9 cellular contexts compared by ENCODE assay signal in the genomic region with DNA sequence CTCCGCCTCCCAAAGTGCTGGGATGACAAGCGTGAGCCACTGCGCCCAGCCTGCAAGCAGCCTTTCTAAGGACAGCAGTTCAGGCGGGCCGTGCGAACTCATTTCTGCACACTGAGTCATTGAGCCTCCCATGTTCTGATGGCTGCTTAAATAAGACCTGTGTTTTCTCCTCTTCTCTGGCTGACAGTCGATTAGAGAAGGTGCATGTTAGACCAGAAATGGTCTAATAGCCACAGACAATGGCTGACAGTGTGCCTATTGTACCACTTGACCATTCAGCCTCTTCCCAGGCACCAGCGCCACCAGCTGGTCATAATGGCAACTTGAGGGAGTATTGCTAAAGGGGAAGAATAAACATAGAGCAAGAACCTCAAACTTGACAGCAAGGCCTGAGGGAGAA. TPM values are rescaled to one million over a fixed set of nuclear protein-coding genes. Genes with fewer than 3 reads are reported as not detected.
A peak's percentile ranks its signal among the peaks of the same experiment; 100 is the strongest.
DNase-seq lines count a peak whose midpoint lies in the region; ATAC-seq and TF ChIP-seq lines count a peak whose summit lies in the region.
"Had no signal": no experiment of that assay in that cellular context is flagged by ENCODE, and none has a peak within 500 bp of the region (broad histone marks: within the 10 kb centered on the region; RNA-seq: fewer than 3 reads in every experiment).

No MANE protein-coding gene starts in this region.

- H2AFZ ChIP-seq in neural cell (ENCODE audit: low read depth, low read length) = no peak overlapping the region

- no peaks in the 10 kb centered on the region for H3K4me1 Mint-ChIP-seq in activated T-cell treated with anti-CD3 and anti-CD28 coated beads, Interleukin-2, amount 50 U/mL, for 24 hours (ENCODE audit: low read depth)

- H3K36me3 ChIP-seq in SJCRH30 (no peaks in the 10 kb centered on the region), neural cell (ENCODE audit: insufficient read depth, low read length) (no peaks in the 10 kb centered on the region)

- DNase-seq in activated T-cell treated with anti-CD3 and anti-CD28 coated beads, Interleukin-2, amount 50 U/mL, for 24 hours = peak; percentile 39
- DNase-seq in activated T-cell treated with anti-CD3 and anti-CD28 coated beads, Interleukin-2, amount 50 U/mL, for 1 hour = no peak
- DNase-seq in SJCRH30 (peak; percentile 63 to 78), epithelial cell of prostate (ENCODE audit: low read depth, low spot score) (no peak)

- TF ChIP-seq RAD21 in neural cell (conservative IDR thresholded peaks at IDR 0.05) = no peak

- no peak overlapping the region for H3K4me3 ChIP-seq in SJCRH30
- H3K4me3 ChIP-seq in neural cell (ENCODE audit: low read length) = no peak overlapping the region

- no peaks in the 10 kb centered on the region for H4K20me1 ChIP-seq in neural cell (ENCODE audit: insufficient read depth)

- H3F3A ChIP-seq in neural cell (ENCODE audit: insufficient read depth, low read length, poor library complexity, severe bottlenecking) = no peaks in the 10 kb centered on the region

- H3K4me3 Mint-ChIP-seq in activated T-cell treated with anti-CD3 and anti-CD28 coated beads, Interleukin-2, amount 50 U/mL, for 24 hours = no peak overlapping the region

- H3K4me1 ChIP-seq in SJCRH30 = no peaks in the 10 kb centered on the region

- no peak overlapping the region for H3K27ac Mint-ChIP-seq in activated T-cell treated with anti-CD3 and anti-CD28 coated beads, Interleukin-2, amount 50 U/mL, for 24 hours

- no peaks in the 10 kb centered on the region for H3K79me2 ChIP-seq in neural cell (replicated peaks; ENCODE audit: insufficient read depth, low read length)

- no peaks in the 10 kb centered on the region for H3K9me3 Mint-ChIP-seq in activated T-cell treated with anti-CD3 and anti-CD28 coated beads, Interleukin-2, amount 50 U/mL, for 24 hours

- ATAC-seq in HG03442 (IDR thresholded peaks at IDR 0.05; ENCODE audit: unreplicated experiment) (peak; percentile 59), GM18511 (IDR thresholded peaks at IDR 0.05; ENCODE audit: unreplicated experiment) (no peak), HG02588 (IDR thresholded peaks at IDR 0.05; ENCODE audit: unreplicated experiment) (no peak)

- H3K9me2 ChIP-seq in neural cell (ENCODE audit: insufficient read depth, low read length) = no peaks in the 10 kb centered on the region

- no peak overlapping the region for H3K27ac ChIP-seq in SJCRH30
- H3K27ac ChIP-seq in epithelial cell of prostate = peak overlapping the region; percentile 14
- no peak overlapping the region for H3K27ac ChIP-seq in neural cell (ENCODE audit: low read length)

- TF ChIP-seq EP300 in neural cell (conservative IDR thresholded peaks at IDR 0.05; ENCODE audit: poor library complexity, severe bottlenecking) = no peak

- TF ChIP-seq CTCF in neural cell (IDR thresholded peaks at IDR 0.05; ENCODE audit: poor library complexity, severe bottlenecking) = peak; percentile 25

- H3K27me3 ChIP-seq in SJCRH30 (peaks cover 24% of the 10 kb centered on the region), neural cell (ENCODE audit: insufficient read depth, low read depth, low read length) (no peaks in the 10 kb centered on the region)

- no peaks in the 10 kb centered on the region for H3K27me3 Mint-ChIP-seq in activated T-cell treated with anti-CD3 and anti-CD28 coated beads, Interleukin-2, amount 50 U/mL, for 24 hours

- no peak overlapping the region for H3K4me2 ChIP-seq in neural cell (ENCODE audit: low read length)

- H3K36me3 Mint-ChIP-seq in activated T-cell treated with anti-CD3 and anti-CD28 coated beads, Interleukin-2, amount 50 U/mL, for 24 hours (ENCODE audit: low read depth) = no peaks in the 10 kb centered on the region

- no peak overlapping the region for H3K9ac ChIP-seq in neural cell (ENCODE audit: low read length)

- no peaks in the 10 kb centered on the region for H3K9me3 ChIP-seq in SJCRH30 (replicated peaks)
- H3K9me3 ChIP-seq in neural cell (ENCODE audit: low read length) = no peaks in the 10 kb centered on the region

TF ChIP-seq in neural cell, 6 proteins besides CTCF, POLR2A, EP300 and RAD21:
- TF ChIP-seq TAF1 (IDR thresholded peaks at IDR 0.05; ENCODE audit: low read depth) (no peak), EZH2 (IDR thresholded peaks at IDR 0.05; ENCODE audit: borderline replicate concordance, insufficient read depth, low read length, poor library complexity, severe bottlenecking) (no peak)
- TF ChIP-seq, protein P1, sequence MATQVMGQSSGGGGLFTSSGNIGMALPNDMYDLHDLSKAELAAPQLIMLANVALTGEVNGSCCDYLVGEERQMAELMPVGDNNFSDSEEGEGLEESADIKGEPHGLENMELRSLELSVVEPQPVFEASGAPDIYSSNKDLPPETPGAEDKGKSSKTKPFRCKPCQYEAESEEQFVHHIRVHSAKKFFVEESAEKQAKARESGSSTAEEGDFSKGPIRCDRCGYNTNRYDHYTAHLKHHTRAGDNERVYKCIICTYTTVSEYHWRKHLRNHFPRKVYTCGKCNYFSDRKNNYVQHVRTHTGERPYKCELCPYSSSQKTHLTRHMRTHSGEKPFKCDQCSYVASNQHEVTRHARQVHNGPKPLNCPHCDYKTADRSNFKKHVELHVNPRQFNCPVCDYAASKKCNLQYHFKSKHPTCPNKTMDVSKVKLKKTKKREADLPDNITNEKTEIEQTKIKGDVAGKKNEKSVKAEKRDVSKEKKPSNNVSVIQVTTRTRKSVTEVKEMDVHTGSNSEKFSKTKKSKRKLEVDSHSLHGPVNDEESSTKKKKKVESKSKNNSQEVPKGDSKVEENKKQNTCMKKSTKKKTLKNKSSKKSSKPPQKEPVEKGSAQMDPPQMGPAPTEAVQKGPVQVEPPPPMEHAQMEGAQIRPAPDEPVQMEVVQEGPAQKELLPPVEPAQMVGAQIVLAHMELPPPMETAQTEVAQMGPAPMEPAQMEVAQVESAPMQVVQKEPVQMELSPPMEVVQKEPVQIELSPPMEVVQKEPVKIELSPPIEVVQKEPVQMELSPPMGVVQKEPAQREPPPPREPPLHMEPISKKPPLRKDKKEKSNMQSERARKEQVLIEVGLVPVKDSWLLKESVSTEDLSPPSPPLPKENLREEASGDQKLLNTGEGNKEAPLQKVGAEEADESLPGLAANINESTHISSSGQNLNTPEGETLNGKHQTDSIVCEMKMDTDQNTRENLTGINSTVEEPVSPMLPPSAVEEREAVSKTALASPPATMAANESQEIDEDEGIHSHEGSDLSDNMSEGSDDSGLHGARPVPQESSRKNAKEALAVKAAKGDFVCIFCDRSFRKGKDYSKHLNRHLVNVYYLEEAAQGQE (IDR thresholded peaks at IDR 0.05; ENCODE audit: borderline replicate concordance) = no peak

RNA-seq across cellular contexts. Expression of gene CST11, which starts 6.2 kb away (rescaled TPM):
- total RNA-seq in SJCRH30 (2014; rRNA removed; shearing (Covaris generic)) = not detected in 2 replicates
- polyA plus RNA-seq in neural cell = not detected in 2 replicates
- not detected in 2 replicates for polyA minus RNA-seq in neural cell
- polyA plus RNA-seq: adipose tissue had no signal

RNA-seq across cellular contexts. Expression of gene CSTL1, which starts 7.0 kb away (rescaled TPM):
- total RNA-seq in SJCRH30 (2014; rRNA removed; shearing (Covaris generic)) = not detected in 2 replicates
- polyA plus RNA-seq in neural cell = not detected in 2 replicates
- not detected in 2 replicates for polyA minus RNA-seq in neural cell
- polyA plus RNA-seq: adipose tissue had no signal

RNA-seq across cellular contexts. Expression of gene NAPB, which starts 25.2 kb away (rescaled TPM):
- total RNA-seq in SJCRH30 (2014; rRNA removed; shearing (Covaris generic)) = 7.1 and 11.3 TPM in 2 replicates
- 126 and 133 TPM in 2 replicates for polyA plus RNA-seq in neural cell
- polyA minus RNA-seq in neural cell = 106 and 124 TPM in 2 replicates

RNA-seq across cellular contexts. Expression of gene CST8, which starts 44.4 kb away (rescaled TPM):
- not detected in 2 replicates for total RNA-seq in SJCRH30 (2014; rRNA removed; shearing (Covaris generic))
- polyA plus RNA-seq in neural cell = not detected in 2 replicates
- not detected in 2 replicates for polyA minus RNA-seq in neural cell
- polyA plus RNA-seq: adipose tissue had no signal

Comparison
In these comparisons a context has a peak if more than half of its experiments do, and no peak if none do; other contexts are left out.
1. DNase-seq: peak in activated T-cell treated with anti-CD3 and anti-CD28 coated beads, Interleukin-2, amount 50 U/mL, for 24 hours (single experiment) and SJCRH30 (2 of 2); none in activated T-cell treated with anti-CD3 and anti-CD28 coated beads, Interleukin-2, amount 50 U/mL, for 1 hour (single experiment) and epithelial cell of prostate (single experiment).